8 cellular contexts compared by ENCODE assay signal in genomic region chr9:86945868-86946711, GRCh38. TPM values are rescaled to one million over a fixed set of nuclear protein-coding genes. Genes with fewer than 3 reads are reported as not detected.
DNase-seq lines count a peak whose midpoint lies in the region; ATAC-seq and TF ChIP-seq lines count a peak whose summit lies in the region.

No MANE protein-coding gene starts in this region.

- POLR2A ChIA-PET in activated CD4-positive, alpha-beta T cell treated with anti-CD3 and anti-CD28 coated beads for 36 hours (lab: Charles Lee): no interaction called here

- intact Hi-C loops in Calu3 (cut with micrococcal nuclease; ENCODE audit: unreplicated experiment): loop anchor here (2.0 to 10.0 kb wide), 3 partner anchors 311 to 459 kb away; no protein-coding TSS in a partner anchor
- intact Hi-C loops in activated CD4-positive, alpha-beta T cell treated with anti-CD3 and anti-CD28 coated beads for 36 hours (cut with DNase I, micrococcal nuclease): loop anchor here (2.0 to 10.0 kb wide), 7 partner anchors 176 to 1139 kb away; partner anchors contain the start of genes ISCA1 (in 1 of the 2) and TUT7 (in 1 of the 2)

- no peaks in the 10 kb centered on the region for H3K27me3 ChIP-seq in layer of hippocampus (ENCODE audit: control insufficient read depth, insufficient read depth, low read length)

- no peaks in the 10 kb centered on the region for H3K4me1 Mint-ChIP-seq in Calu3 (ENCODE audit: low read depth, unreplicated experiment)
- peaks cover 9% of the 10 kb centered on the region for H3K4me1 Mint-ChIP-seq in activated CD4-positive, alpha-beta T cell treated with anti-CD3 and anti-CD28 coated beads for 36 hours

- peak overlapping the region; percentile 87 for H3K27ac ChIP-seq in cingulate gyrus (ENCODE audit: low read depth, low read length)
- peak overlapping the region; percentile 97 for H3K27ac ChIP-seq in layer of hippocampus (ENCODE audit: low read depth, low read length)

- no TSS peak for BruUV-seq in Calu3 (replicated peaks; lab: Mats Ljungman, UMichigan)

- H3K36me3 Mint-ChIP-seq in Calu3 (ENCODE audit: insufficient read depth, unreplicated experiment): peaks cover 15% of the 10 kb centered on the region
- no peaks in the 10 kb centered on the region for H3K36me3 Mint-ChIP-seq in activated CD4-positive, alpha-beta T cell treated with anti-CD3 and anti-CD28 coated beads for 36 hours (ENCODE audit: low read depth)

- TF ChIP-seq CTCF in Calu3 (IDR thresholded peaks at IDR 0.05; ENCODE audit: unreplicated experiment): no peak

- H3K4me3 Mint-ChIP-seq in Calu3 (ENCODE audit: low read depth, unreplicated experiment): peak overlapping the region; percentile 69
- peak overlapping the region; percentile 64 for H3K4me3 Mint-ChIP-seq in activated CD4-positive, alpha-beta T cell treated with anti-CD3 and anti-CD28 coated beads for 36 hours

- H3K9me3 Mint-ChIP-seq in Calu3 (ENCODE audit: low read depth, unreplicated experiment): no peaks in the 10 kb centered on the region
- no peaks in the 10 kb centered on the region for H3K9me3 Mint-ChIP-seq in activated CD4-positive, alpha-beta T cell treated with anti-CD3 and anti-CD28 coated beads for 36 hours (ENCODE audit: low read depth)

- no peak overlapping the region for H3K27ac Mint-ChIP-seq in Calu3 (ENCODE audit: unreplicated experiment)
- no peak overlapping the region for H3K27ac Mint-ChIP-seq in activated CD4-positive, alpha-beta T cell treated with anti-CD3 and anti-CD28 coated beads for 36 hours

- H3K27me3 Mint-ChIP-seq in Calu3 (ENCODE audit: unreplicated experiment): peaks cover 64% of the 10 kb centered on the region
- peaks cover 30% of the 10 kb centered on the region for H3K27me3 Mint-ChIP-seq in activated CD4-positive, alpha-beta T cell treated with anti-CD3 and anti-CD28 coated beads for 36 hours

- CTCF ChIA-PET in Calu3 (lab: Charles Lee): no interaction called here
- CTCF ChIA-PET in activated CD4-positive, alpha-beta T cell treated with anti-CD3 and anti-CD28 coated beads for 36 hours (lab: Charles Lee): no interaction called here

- ATAC-seq in GM21723 (IDR thresholded peaks at IDR 0.05; ENCODE audit: unreplicated experiment): peak; percentile 44
- peak; percentile 71 for ATAC-seq in activated CD4-positive, alpha-beta T cell treated with anti-CD3 and anti-CD28 coated beads for 36 hours

- DNase-seq in Calu3 (peak; percentile 61), LoVo (ENCODE audit: low spot score) (peak; percentile 47), OCI-M2 (lab: John Stamatoyannopoulos, UW; ENCODE audit: unreplicated experiment) (no peak)
- DNase-seq in activated CD4-positive, alpha-beta T cell treated with anti-CD3 and anti-CD28 coated beads for 36 hours: peak; percentile 81
- peak; percentile 62 for DNase-seq in stimulated activated CD4-positive, alpha-beta T cell treated with anti-CD3 and anti-CD28 coated beads, Interleukin-1b, Interleukin-23, amount 100 ng/mL, for 48 hours

RNA-seq across cellular contexts. Expression of gene GAS1, which starts 1.2 kb away (rescaled TPM):
- 0.21 and 0.22 TPM in 2 replicates for total RNA-seq in Calu3 (2022)
- total RNA-seq in activated CD4-positive, alpha-beta T cell treated with anti-CD3 and anti-CD28 coated beads for 36 hours: under 1 TPM; 0.11 to 0.21 TPM
